In the genomic region with DNA sequence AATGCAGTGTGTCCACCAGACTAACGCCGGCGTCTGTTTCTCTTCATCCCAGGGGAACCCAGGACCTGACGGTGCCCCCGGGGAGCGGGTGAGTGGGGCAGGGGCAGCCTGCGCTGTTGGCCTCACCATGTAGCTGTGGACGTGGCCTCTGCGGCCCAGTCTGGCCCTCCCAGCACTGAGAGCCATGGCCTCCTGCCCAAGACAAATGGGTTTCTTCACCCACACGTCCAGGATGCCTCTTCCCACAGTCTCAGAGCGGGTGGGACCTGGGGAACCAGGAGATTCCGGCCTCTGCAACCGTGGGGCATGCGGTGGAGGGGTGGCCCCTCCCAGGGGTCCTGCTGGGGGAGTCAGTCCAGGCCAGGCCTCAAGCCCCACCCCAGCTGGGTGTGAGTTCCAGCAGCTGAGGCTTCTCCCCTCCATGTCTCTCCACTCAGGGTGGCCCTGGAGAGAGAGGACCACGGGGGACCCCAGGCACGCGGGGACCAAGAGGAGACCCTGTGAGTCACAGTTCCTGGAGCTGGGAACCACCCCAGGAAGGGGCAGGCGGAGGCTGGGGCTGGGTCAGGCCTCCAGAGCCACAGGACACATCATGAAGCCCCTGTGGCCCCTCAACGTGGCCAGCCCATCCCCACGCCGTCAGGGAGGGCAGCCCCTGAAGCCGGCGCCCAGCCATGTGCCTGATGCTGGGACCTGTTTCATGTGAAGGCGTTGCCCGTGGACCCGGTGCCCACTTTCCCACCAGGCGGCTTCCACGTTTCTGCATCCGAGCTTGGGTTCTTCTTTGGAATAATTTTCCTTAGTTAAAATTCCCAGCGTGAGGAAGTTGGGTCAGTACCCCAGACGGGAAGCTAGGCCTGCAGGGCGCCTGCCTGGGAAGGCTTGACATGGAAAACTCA, we compare ENCODE assay signal across 11 cellular contexts. TPM values are rescaled to one million over a fixed set of nuclear protein-coding genes. Genes with fewer than 3 reads are reported as not detected.
A peak's percentile ranks its signal among the peaks of the same experiment; 100 is the strongest.
DNase-seq lines count a peak whose midpoint lies in the region; ATAC-seq and TF ChIP-seq lines count a peak whose summit lies in the region.
"Had no signal": no experiment of that assay in that cellular context is flagged by ENCODE, and none has a peak within 500 bp of the region (broad histone marks: within the 10 kb centered on the region; RNA-seq: fewer than 3 reads in every experiment).

No MANE protein-coding gene starts in this region.

- TF ChIP-seq CTCF in endodermal cell (conservative IDR thresholded peaks at IDR 0.05) (no peak), tibial nerve (IDR thresholded peaks at IDR 0.05) (no peak)

- no peak overlapping the region for H2BK5ac ChIP-seq in mesenchymal stem cell (ENCODE audit: low read depth, low read length, poor library complexity, severe bottlenecking)

- H2BK120ac ChIP-seq in mesenchymal stem cell (ENCODE audit: low read depth, low read length): no peak overlapping the region

- no peak overlapping the region for H2BK15ac ChIP-seq in mesenchymal stem cell (ENCODE audit: low read depth, poor library complexity, severe bottlenecking)

- H2AFZ ChIP-seq in mesenchymal stem cell (ENCODE audit: low read depth, low read length): no peak overlapping the region

- CTCF ChIA-PET in activated CD8-positive, alpha-beta memory T cell treated with anti-CD3 and anti-CD28 coated beads, Interleukin-2, amount 10 ng/mL, durations not matched to agents 7 days and 5 days (lab: Charles Lee): no interaction called here

- DNase-seq in activated CD8-positive, alpha-beta memory T cell treated with anti-CD3 and anti-CD28 coated beads, Interleukin-2, amount 50 U/mL, for 48 hours: peak; percentile 40
- DNase-seq in activated CD8-positive, alpha-beta memory T cell treated with anti-CD3 and anti-CD28 coated beads, Interleukin-2, amount 10 ng/mL, durations not matched to agents 7 days and 5 days: no peak
- DNase-seq in endodermal cell (peak; percentile 37), mesenchymal stem cell (no peak), tibial nerve (ENCODE audit: low spot score in 2 of 2) (peak in 1 of 2 donors; percentile 12)
- DNase-seq: NCI-H187 treated with DMSO at 0.1 percent for 48 hours had no signal

- H3K4me1 Mint-ChIP-seq in activated CD8-positive, alpha-beta memory T cell treated with anti-CD3 and anti-CD28 coated beads, Interleukin-2, amount 10 ng/mL, durations not matched to agents 7 days and 5 days: no peaks in the 10 kb centered on the region
- no peaks in the 10 kb centered on the region for H3K4me1 Mint-ChIP-seq in endodermal cell
- H3K4me1 Mint-ChIP-seq: T-cell had no signal

- H3K14ac ChIP-seq in mesenchymal stem cell (ENCODE audit: low read length in 2 of 2): no peak overlapping the region

- H3K9me3 Mint-ChIP-seq in activated CD8-positive, alpha-beta memory T cell treated with anti-CD3 and anti-CD28 coated beads, Interleukin-2, amount 10 ng/mL, durations not matched to agents 7 days and 5 days (ENCODE audit: low read depth): no peaks in the 10 kb centered on the region
- no peaks in the 10 kb centered on the region for H3K9me3 Mint-ChIP-seq in endodermal cell
- H3K9me3 Mint-ChIP-seq: T-cell had no signal

- H3K36me3 Mint-ChIP-seq in activated CD8-positive, alpha-beta memory T cell treated with anti-CD3 and anti-CD28 coated beads, Interleukin-2, amount 10 ng/mL, durations not matched to agents 7 days and 5 days: no peaks in the 10 kb centered on the region
- peaks cover 22% of the 10 kb centered on the region for H3K36me3 Mint-ChIP-seq in endodermal cell (ENCODE audit: low read depth)
- H3K36me3 Mint-ChIP-seq: T-cell had no signal

- TF ChIP-seq POLR2A in tibial nerve (IDR thresholded peaks at IDR 0.05) (no peak), GM18505 (IDR thresholded peaks at IDR 0.05; ENCODE audit: borderline replicate concordance, extremely low read depth, insufficient read depth, insufficient read length) (no peak)

- H4K8ac ChIP-seq in mesenchymal stem cell (ENCODE audit: low read length): no peak overlapping the region

- H3K27ac ChIP-seq in endodermal cell (ENCODE audit: low read depth, low read length) (no peak overlapping the region), mesenchymal stem cell (ENCODE audit: low read length, poor library complexity, severe bottlenecking) (no peak overlapping the region), tibial nerve (peak overlapping the region in 3 of 4 donors; percentile 30 to 68 (median 56))
- H3K27ac ChIP-seq: cardiac muscle cell had no signal

- no peak overlapping the region for H3K4ac ChIP-seq in mesenchymal stem cell (ENCODE audit: low read depth in 1 of 2, low read length in 2 of 2)

- no peak overlapping the region for H3K4me3 Mint-ChIP-seq in activated CD8-positive, alpha-beta memory T cell treated with anti-CD3 and anti-CD28 coated beads, Interleukin-2, amount 10 ng/mL, durations not matched to agents 7 days and 5 days
- no peak overlapping the region for H3K4me3 Mint-ChIP-seq in endodermal cell
- H3K4me3 Mint-ChIP-seq: T-cell had no signal

- H3K18ac ChIP-seq in mesenchymal stem cell (ENCODE audit: low read depth in 1 of 2, low read length in 2 of 2): peak overlapping the region in 1 of 2 experiments; percentile 52

- peaks cover 38% of the 10 kb centered on the region for H3K79me1 ChIP-seq in mesenchymal stem cell (replicated peaks; ENCODE audit: low read length, poor library complexity, severe bottlenecking)

- ATAC-seq in activated CD8-positive, alpha-beta memory T cell treated with anti-CD3 and anti-CD28 coated beads, Interleukin-2, amount 10 ng/mL, durations not matched to agents 7 days and 5 days: no peak
- ATAC-seq in GM18505 (IDR thresholded peaks at IDR 0.05; ENCODE audit: unreplicated experiment) (no peak), HG03432 (IDR thresholded peaks at IDR 0.05; ENCODE audit: unreplicated experiment) (no peak), GM18502 (IDR thresholded peaks at IDR 0.05; ENCODE audit: poor library complexity, unreplicated experiment) (no peak)
- ATAC-seq: T-cell had no signal

- peak overlapping the region; percentile 4 for H4K91ac ChIP-seq in mesenchymal stem cell (ENCODE audit: low read length)

- no peak overlapping the region for H2AK5ac ChIP-seq in mesenchymal stem cell (ENCODE audit: low read length, severe bottlenecking)

- H3K9me3 ChIP-seq in endodermal cell (ENCODE audit: control insufficient read depth, low read length): no peaks in the 10 kb centered on the region
- no peaks in the 10 kb centered on the region for H3K9me3 ChIP-seq in mesenchymal stem cell (ENCODE audit: control insufficient read depth, low read length)
- no peaks in the 10 kb centered on the region for H3K9me3 ChIP-seq in tibial nerve

- H3K36me3 ChIP-seq in endodermal cell (ENCODE audit: control insufficient read depth, insufficient read depth, low read length) (no peaks in the 10 kb centered on the region), mesenchymal stem cell (ENCODE audit: control insufficient read depth in 1 of 2, insufficient read depth in 2 of 2, low read depth in 1 of 2, low read length in 2 of 2) (peaks cover 89 to 94% of the 10 kb centered on the region in 2 experiments), tibial nerve (peaks cover 0 to 93% (median 0%) of the 10 kb centered on the region in 3 donors)

- H3K23ac ChIP-seq in mesenchymal stem cell (ENCODE audit: low read length in 2 of 2): no peak overlapping the region

- no peak overlapping the region for H3K4me2 ChIP-seq in mesenchymal stem cell (ENCODE audit: low read length, poor library complexity, severe bottlenecking)

- H3K27me3 ChIP-seq in endodermal cell (ENCODE audit: control insufficient read depth, insufficient read depth, low read length, poor library complexity, severe bottlenecking): no peaks in the 10 kb centered on the region
- H3K27me3 ChIP-seq in mesenchymal stem cell (ENCODE audit: control insufficient read depth in 1 of 2, insufficient read depth in 1 of 2, low read length in 2 of 2): no peaks in the 10 kb centered on the region
- H3K27me3 ChIP-seq in tibial nerve: no peaks in the 10 kb centered on the region
- H3K27me3 ChIP-seq: cardiac muscle cell had no signal

- H2BK12ac ChIP-seq in mesenchymal stem cell (ENCODE audit: low read length in 2 of 2): peak overlapping the region in 1 of 2 experiments; percentile 38

- H3K27me3 Mint-ChIP-seq in activated CD8-positive, alpha-beta memory T cell treated with anti-CD3 and anti-CD28 coated beads, Interleukin-2, amount 10 ng/mL, durations not matched to agents 7 days and 5 days: no peaks in the 10 kb centered on the region
- H3K27me3 Mint-ChIP-seq in endodermal cell (ENCODE audit: insufficient read depth): no peaks in the 10 kb centered on the region
- H3K27me3 Mint-ChIP-seq: T-cell had no signal

- TF ChIP-seq EP300 in tibial nerve (IDR thresholded peaks at IDR 0.05): no peak

- no peak overlapping the region for H3K4me3 ChIP-seq in endodermal cell (ENCODE audit: low read length)
- peak overlapping the region; percentile 2 to 49 for H3K4me3 ChIP-seq in mesenchymal stem cell (ENCODE audit: insufficient read depth in 1 of 2, low read depth in 1 of 2, low read length in 2 of 2)
- no peak overlapping the region for H3K4me3 ChIP-seq in tibial nerve
- H3K4me3 ChIP-seq: cardiac muscle cell had no signal

- H3K9ac ChIP-seq in endodermal cell (ENCODE audit: extremely low read depth, low read length, poor library complexity, severe bottlenecking) (no peak overlapping the region), mesenchymal stem cell (ENCODE audit: low read length) (peak overlapping the region; percentile 84)

- H3K4me1 ChIP-seq in endodermal cell (ENCODE audit: control insufficient read depth, insufficient read depth, low read length) (no peaks in the 10 kb centered on the region), mesenchymal stem cell (ENCODE audit: control insufficient read depth, insufficient read depth, low read depth, low read length) (peaks cover 32% of the 10 kb centered on the region), tibial nerve (peaks cover 0 to 32% (median 3%) of the 10 kb centered on the region in 4 donors)

- WGBS in endodermal cell (ENCODE audit: insufficient coverage in 1 of 2, insufficient read length in 1 of 2), 2 experiments: 92 to 98% methylated on average over 27 to 32 of the region's 32 CpGs
- 94% methylated on average over 32 of the region's 32 CpGs for WGBS in mesenchymal stem cell
- 81 to 84% methylated on average over 27 of the region's 32 CpGs for WGBS in tibial nerve, 2 donors

- H3K27ac Mint-ChIP-seq in activated CD8-positive, alpha-beta memory T cell treated with anti-CD3 and anti-CD28 coated beads, Interleukin-2, amount 10 ng/mL, durations not matched to agents 7 days and 5 days: no peak overlapping the region
- H3K27ac Mint-ChIP-seq in endodermal cell: no peak overlapping the region
- H3K27ac Mint-ChIP-seq: T-cell had no signal

RNA-seq across cellular contexts. Expression of a gene that starts 11.0 kb away (rescaled TPM):
- total RNA-seq in activated CD8-positive, alpha-beta memory T cell treated with anti-CD3 and anti-CD28 coated beads, Interleukin-2, amount 10 ng/mL, durations not matched to agents 7 days and 5 days: 1 to 10 TPM in 1 of 2 experiments, under 1 TPM in 1; 0.12 to 5.4 TPM
- total RNA-seq in endodermal cell (100 to 1,000 TPM; 232 to 407 TPM), tibial nerve (100 to 1,000 TPM; 356 to 669 (median 427) TPM)
- 172 TPM for polyA plus RNA-seq in endodermal cell (2013, experiment 1 of 2)
- 154 TPM for polyA plus RNA-seq in endodermal cell (2013, experiment 2 of 2)
- polyA plus RNA-seq in mesenchymal stem cell (2013, experiment 1 of 2): 2,201 TPM
- 2,173 TPM for polyA plus RNA-seq in mesenchymal stem cell (2013, experiment 2 of 2)

Comparison
In these comparisons a context has a peak if more than half of its experiments do, and no peak if none do; other contexts are left out.
1. DNase-seq: peak in activated CD8-positive, alpha-beta memory T cell treated with anti-CD3 and anti-CD28 coated beads, Interleukin-2, amount 50 U/mL, for 48 hours (single experiment) and endodermal cell (single experiment); none in activated CD8-positive, alpha-beta memory T cell treated with anti-CD3 and anti-CD28 coated beads, Interleukin-2, amount 10 ng/mL, durations not matched to agents 7 days and 5 days (single experiment) and mesenchymal stem cell (single experiment).
2. H3K27ac ChIP-seq: peak in tibial nerve (3 of 4); none in endodermal cell (single experiment) and mesenchymal stem cell (single experiment).
3. H3K4me3 ChIP-seq: peak in mesenchymal stem cell (2 of 2); none in endodermal cell (single experiment) and tibial nerve (0 of 4).
4. RNA of a gene that starts 11.0 kb away (total RNA-seq): 356 to 669 TPM in tibial nerve and 232 to 407 TPM in endodermal cell; 0.12 to 5.4 TPM in activated CD8-positive, alpha-beta memory T cell treated with anti-CD3 and anti-CD28 coated beads, Interleukin-2, amount 10 ng/mL, durations not matched to agents 7 days and 5 days; every median in the first group is over 10 times any median in the second.